ENCODE assay signal across 9 cellular contexts in the genomic region with DNA sequence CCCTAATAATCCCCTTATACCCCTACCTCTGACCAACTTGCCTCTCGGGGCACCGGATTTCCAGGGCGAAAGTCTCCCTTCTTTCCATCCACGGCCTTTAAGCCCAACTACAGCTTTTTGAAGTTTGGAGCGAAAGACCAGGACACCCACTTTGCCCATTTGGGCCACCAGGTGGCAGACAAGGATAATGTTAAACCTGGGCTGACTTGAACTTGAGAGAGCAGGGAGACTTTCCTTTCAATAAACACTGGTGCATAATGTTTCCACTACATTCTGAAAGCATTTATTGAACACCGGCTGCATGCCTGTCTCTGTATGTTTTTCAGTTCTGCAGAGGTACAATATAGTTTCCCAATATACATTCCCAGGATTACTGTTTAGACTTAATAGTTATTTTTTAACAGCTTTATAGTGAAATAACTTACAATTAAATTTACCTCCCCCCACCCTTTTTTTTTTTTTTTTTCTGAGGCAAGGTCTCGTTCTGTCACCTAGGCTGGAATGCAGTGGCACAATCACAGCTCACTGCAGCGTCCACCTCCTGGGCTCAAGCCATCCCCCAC. TPM values are rescaled to one million over a fixed set of nuclear protein-coding genes. Genes with fewer than 3 reads are reported as not detected.
A peak's percentile ranks its signal among the peaks of the same experiment; 100 is the strongest.
DNase-seq lines count a peak whose midpoint lies in the region; ATAC-seq and TF ChIP-seq lines count a peak whose summit lies in the region.
"Had no signal": no experiment of that assay in that cellular context is flagged by ENCODE, and none has a peak within 500 bp of the region (broad histone marks: within the 10 kb centered on the region; RNA-seq: fewer than 3 reads in every experiment).

No MANE protein-coding gene starts in this region.

- H3K4me3 ChIP-seq in SU-DHL-6 (ENCODE audit: insufficient read depth, low read length, poor library complexity, severe bottlenecking) (no peak overlapping the region), uterus (no peak overlapping the region)
- H3K4me3 ChIP-seq: BLaER1 treated with 17β-estradiol and CSF1 and Interleukin-3, amounts not matched to agents 10 nM and 100 nM had no signal

- intact Hi-C loops in Right ventricle myocardium superior (cut with DNase I) (no loop called here), uterus (cut with DNase I; ENCODE audit: low total_unique reads) (no loop called here)

- no peak overlapping the region for H3K27ac ChIP-seq in SU-DHL-6 (ENCODE audit: low read depth, low read length)
- H3K27ac ChIP-seq in uterus, result no peak overlapping the region
- H3K27ac ChIP-seq: BLaER1 treated with 17β-estradiol and CSF1 and Interleukin-3, amounts not matched to agents 10 nM and 100 nM had no signal

- DNase-seq in NCI-H2029 (lab: John Stamatoyannopoulos, UW) (peak; percentile 4), NCI-H2029 treated with DMSO at 0.1 percent for 48 hours (lab: John Stamatoyannopoulos, UW) (no peak), NCI-H1092 (lab: John Stamatoyannopoulos, UW) (peak; percentile 49), Right ventricle myocardium superior (peak; percentile 79), progenitor cell of endocrine pancreas (ENCODE audit: low spot score, unreplicated experiment) (peak; percentile 67), uterus (peak; percentile 67 to 75)
- peak; percentile 72 for DNase-seq in activated naive CD8-positive, alpha-beta T cell treated with anti-CD3 and anti-CD28 coated beads for 36 hours

- no peaks in the 10 kb centered on the region for H3K27me3 ChIP-seq in SU-DHL-6 (ENCODE audit: low read length)
- H3K27me3 ChIP-seq in uterus, result no peaks in the 10 kb centered on the region

- TF ChIP-seq CTCF in SU-DHL-6 (IDR thresholded peaks at IDR 0.05; ENCODE audit: insufficient read depth, low read length, poor library complexity, severe bottlenecking) (peak; percentile 83), progenitor cell of endocrine pancreas (IDR thresholded peaks at IDR 0.05; ENCODE audit: unreplicated experiment) (peak; percentile 82), uterus (IDR thresholded peaks at IDR 0.05) (peak; percentile 73 to 82 (median 78))

- H3K79me2 ChIP-seq in SU-DHL-6 (ENCODE audit: insufficient read depth, low read length), result no peaks in the 10 kb centered on the region

- no peaks in the 10 kb centered on the region for H3K9me3 ChIP-seq in SU-DHL-6 (ENCODE audit: insufficient read depth, low read length)
- no peaks in the 10 kb centered on the region for H3K9me3 ChIP-seq in uterus

- H3K4me1 Mint-ChIP-seq in activated naive CD8-positive, alpha-beta T cell treated with anti-CD3 and anti-CD28 coated beads for 36 hours, result peaks cover 14% of the 10 kb centered on the region
- peaks cover 4% of the 10 kb centered on the region for H3K4me1 Mint-ChIP-seq in progenitor cell of endocrine pancreas (ENCODE audit: low read depth)

- H3F3A ChIP-seq in SU-DHL-6 (ENCODE audit: insufficient read depth), result no peaks in the 10 kb centered on the region

- no peaks in the 10 kb centered on the region for H4K20me1 ChIP-seq in SU-DHL-6 (ENCODE audit: low read depth, low read length)

- H3K4me2 ChIP-seq in SU-DHL-6 (ENCODE audit: low read depth, low read length, poor library complexity, severe bottlenecking), result no peak overlapping the region
- H3K4me2 ChIP-seq: BLaER1 treated with 17β-estradiol and CSF1 and Interleukin-3, amounts not matched to agents 10 nM and 100 nM had no signal

- no peak overlapping the region for H3K27ac Mint-ChIP-seq in activated naive CD8-positive, alpha-beta T cell treated with anti-CD3 and anti-CD28 coated beads for 36 hours
- no peak overlapping the region for H3K27ac Mint-ChIP-seq in progenitor cell of endocrine pancreas

- no peaks in the 10 kb centered on the region for H3K4me1 ChIP-seq in uterus

- no peak for TF ChIP-seq POLR2A in uterus (IDR thresholded peaks at IDR 0.05)

- no peaks in the 10 kb centered on the region for H3K9me3 Mint-ChIP-seq in activated naive CD8-positive, alpha-beta T cell treated with anti-CD3 and anti-CD28 coated beads for 36 hours
- H3K9me3 Mint-ChIP-seq in progenitor cell of endocrine pancreas (ENCODE audit: low read depth), result peaks cover 4% of the 10 kb centered on the region

- H3K36me3 ChIP-seq in SU-DHL-6 (ENCODE audit: low read length) (no peaks in the 10 kb centered on the region), uterus (no peaks in the 10 kb centered on the region)
- H3K36me3 ChIP-seq: BLaER1 treated with 17β-estradiol and CSF1 and Interleukin-3, amounts not matched to agents 10 nM and 100 nM had no signal

- H3K9me2 ChIP-seq in SU-DHL-6 (replicated peaks; ENCODE audit: insufficient read depth, low read length), result no peaks in the 10 kb centered on the region

- H2AFZ ChIP-seq in SU-DHL-6 (ENCODE audit: low read depth, low read length, severe bottlenecking), result no peak overlapping the region

- peak; percentile 84 for ATAC-seq in Right ventricle myocardium superior (ENCODE audit: poor library complexity)

- peaks cover 44% of the 10 kb centered on the region for H3K27me3 Mint-ChIP-seq in activated naive CD8-positive, alpha-beta T cell treated with anti-CD3 and anti-CD28 coated beads for 36 hours
- peaks cover 28% of the 10 kb centered on the region for H3K27me3 Mint-ChIP-seq in progenitor cell of endocrine pancreas

- no peaks in the 10 kb centered on the region for H3K36me3 Mint-ChIP-seq in activated naive CD8-positive, alpha-beta T cell treated with anti-CD3 and anti-CD28 coated beads for 36 hours
- H3K36me3 Mint-ChIP-seq in progenitor cell of endocrine pancreas (ENCODE audit: insufficient read depth), result no peaks in the 10 kb centered on the region

- H3K9ac ChIP-seq in SU-DHL-6 (ENCODE audit: low read length), result no peak overlapping the region
- H3K9ac ChIP-seq: BLaER1 treated with 17β-estradiol and CSF1 and Interleukin-3, amounts not matched to agents 10 nM and 100 nM had no signal

- H3K4me3 Mint-ChIP-seq in activated naive CD8-positive, alpha-beta T cell treated with anti-CD3 and anti-CD28 coated beads for 36 hours, result no peak overlapping the region
- H3K4me3 Mint-ChIP-seq in progenitor cell of endocrine pancreas (ENCODE audit: low read depth), result no peak overlapping the region

RNA-seq across cellular contexts. Expression of gene CES3, which starts 6.9 kb away (rescaled TPM):
- under 1 TPM; 0.43 to 0.80 TPM for total RNA-seq in activated naive CD8-positive, alpha-beta T cell treated with anti-CD3 and anti-CD28 coated beads for 36 hours
- total RNA-seq in Right ventricle myocardium superior (2.0 TPM), progenitor cell of endocrine pancreas (2.7 and 4.8 TPM in 2 replicates), uterus (1 to 10 TPM in 2 of 4 donors, under 1 TPM in 2; 0.51 to 2.8 (median 0.86) TPM)

RNA-seq across cellular contexts. Expression of gene CES2, which starts 18.9 kb away (rescaled TPM):
- 10 to 100 TPM; 23.3 to 24.9 TPM for total RNA-seq in activated naive CD8-positive, alpha-beta T cell treated with anti-CD3 and anti-CD28 coated beads for 36 hours
- total RNA-seq in Right ventricle myocardium superior (114 TPM), progenitor cell of endocrine pancreas (39.2 and 43.9 TPM in 2 replicates), uterus (10 to 100 TPM; 15.0 to 51.0 (median 26.0) TPM)

RNA-seq across cellular contexts. Expression of gene CIAO2B, which starts 20.0 kb away (rescaled TPM):
- 100 to 1,000 TPM; 152 to 153 TPM for total RNA-seq in activated naive CD8-positive, alpha-beta T cell treated with anti-CD3 and anti-CD28 coated beads for 36 hours
- total RNA-seq in Right ventricle myocardium superior (103 TPM), progenitor cell of endocrine pancreas (58.1 and 59.9 TPM in 2 replicates), uterus (10 to 100 TPM; 15.9 to 76.8 (median 74.2) TPM)

RNA-seq across cellular contexts. Expression of gene RRAD, which starts 28.8 kb away (rescaled TPM):
- under 1 TPM; 0.20 to 0.33 TPM for total RNA-seq in activated naive CD8-positive, alpha-beta T cell treated with anti-CD3 and anti-CD28 coated beads for 36 hours
- 95.4 TPM for total RNA-seq in Right ventricle myocardium superior
- total RNA-seq in progenitor cell of endocrine pancreas, result 0.27 and 0.36 TPM in 2 replicates
- total RNA-seq in uterus, result 10 to 100 TPM in 3 of 4 donors, 1 to 10 TPM in 1; 7.5 to 32.8 (median 18.8) TPM

RNA-seq across cellular contexts. Expression of gene CES4A, which starts 34.2 kb away (rescaled TPM):
- total RNA-seq in activated naive CD8-positive, alpha-beta T cell treated with anti-CD3 and anti-CD28 coated beads for 36 hours, result 1 to 10 TPM; 3.5 to 4.6 TPM
- 6.2 TPM for total RNA-seq in Right ventricle myocardium superior
- 4.6 and 5.2 TPM in 2 replicates for total RNA-seq in progenitor cell of endocrine pancreas
- total RNA-seq in uterus, result 1 to 10 TPM in 3 of 4 donors, under 1 TPM in 1; 0.29 to 9.6 (median 5.4) TPM
